ENCODE assay signal across 8 cellular contexts in genomic region chr10:103350175-103350521, GRCh38. TPM values are rescaled to one million over a fixed set of nuclear protein-coding genes. Genes with fewer than 3 reads are reported as not detected.
DNase-seq lines count a peak whose midpoint lies in the region; ATAC-seq and TF ChIP-seq lines count a peak whose summit lies in the region.

No MANE protein-coding gene starts in this region.

- no peaks in the 10 kb centered on the region for H3K9me3 Mint-ChIP-seq in activated T-cell treated with anti-CD3 and anti-CD28 coated beads, Interleukin-2, amount 50 U/mL, for 24 hours

- H3K4me1 Mint-ChIP-seq in activated T-cell treated with anti-CD3 and anti-CD28 coated beads, Interleukin-2, amount 50 U/mL, for 24 hours (ENCODE audit: low read depth) = peaks cover 13% of the 10 kb centered on the region

- H3K9ac ChIP-seq in liver (ENCODE audit: low read depth in 1 of 2, low read length in 2 of 2) = peak overlapping the region; percentile 55 to 78

- DNase-seq in activated T-cell treated with anti-CD3 and anti-CD28 coated beads, Interleukin-2, amount 50 U/mL, for 24 hours = no peak
- no peak for DNase-seq in activated T-cell treated with anti-CD3 and anti-CD28 coated beads, Interleukin-2, amount 50 U/mL, for 48 hours
- DNase-seq in adrenal gland (peak in 1 of 7 donors; percentile 37), tibial nerve (ENCODE audit: low spot score in 2 of 2) (no peak), OCI-M2 (lab: John Stamatoyannopoulos, UW; ENCODE audit: unreplicated experiment) (no peak)

- TF ChIP-seq POLR2A in adrenal gland (IDR thresholded peaks at IDR 0.05) (no peak), tibial nerve (IDR thresholded peaks at IDR 0.05) (no peak)

- H3K4me1 ChIP-seq in adrenal gland (replicated peaks in 1 of 2) = peaks cover 0 to 6% of the 10 kb centered on the region in 2 donors
- peaks cover 2 to 10% (median 5%) of the 10 kb centered on the region in 4 donors for H3K4me1 ChIP-seq in liver (ENCODE audit: control insufficient read depth in 4 of 4, insufficient read depth in 4 of 4, low read length in 3 of 4)
- peaks cover 0 to 20% (median 0%) of the 10 kb centered on the region in 4 donors for H3K4me1 ChIP-seq in tibial nerve

- ATAC-seq in GM21423 (IDR thresholded peaks at IDR 0.05; ENCODE audit: unreplicated experiment) (no peak), HG03469 (IDR thresholded peaks at IDR 0.05; ENCODE audit: unreplicated experiment) (no peak)

- H3K27ac ChIP-seq in adrenal gland (peak overlapping the region in 4 of 5 donors; percentile 71 to 88 (median 80)), liver (ENCODE audit: low read depth in 1 of 2, low read length in 2 of 2) (peak overlapping the region; percentile 52 to 81), tibial nerve (peak overlapping the region in 3 of 4 donors; percentile 79 to 89 (median 86))

- H3K36me3 ChIP-seq in adrenal gland (replicated peaks in 1 of 2) (peaks cover 0 to 31% of the 10 kb centered on the region in 2 donors), liver (ENCODE audit: control insufficient read depth in 4 of 4, insufficient read depth in 3 of 4, low read depth in 1 of 4, low read length in 3 of 4) (peaks cover 2 to 13% (median 7%) of the 10 kb centered on the region in 4 donors), tibial nerve (peaks cover 0 to 35% (median 10%) of the 10 kb centered on the region in 3 donors)

- H3K27ac Mint-ChIP-seq in activated T-cell treated with anti-CD3 and anti-CD28 coated beads, Interleukin-2, amount 50 U/mL, for 24 hours = peak overlapping the region; percentile 82

- peak overlapping the region; percentile 92 for H3K4me3 Mint-ChIP-seq in activated T-cell treated with anti-CD3 and anti-CD28 coated beads, Interleukin-2, amount 50 U/mL, for 24 hours

- H3K9me3 ChIP-seq in adrenal gland (replicated peaks in 1 of 3) (no peaks in the 10 kb centered on the region), liver (ENCODE audit: control insufficient read depth in 4 of 4, low read length in 3 of 4) (no peaks in the 10 kb centered on the region), tibial nerve (no peaks in the 10 kb centered on the region)

- peaks cover 40% of the 10 kb centered on the region for H3K36me3 Mint-ChIP-seq in activated T-cell treated with anti-CD3 and anti-CD28 coated beads, Interleukin-2, amount 50 U/mL, for 24 hours (ENCODE audit: low read depth)

- H3K27me3 ChIP-seq in adrenal gland = no peaks in the 10 kb centered on the region
- H3K27me3 ChIP-seq in liver (ENCODE audit: control insufficient read depth in 4 of 4, insufficient read depth in 4 of 4, low read length in 3 of 4) = no peaks in the 10 kb centered on the region
- H3K27me3 ChIP-seq in tibial nerve = no peaks in the 10 kb centered on the region

- no peak for TF ChIP-seq CTCF in adrenal gland (IDR thresholded peaks at IDR 0.05)
- TF ChIP-seq CTCF in liver (IDR thresholded peaks at IDR 0.05; ENCODE audit: low read depth, low read length, missing input control) = no peak
- no peak for TF ChIP-seq CTCF in tibial nerve (IDR thresholded peaks at IDR 0.05)

- no peak for TF ChIP-seq EP300 in tibial nerve (IDR thresholded peaks at IDR 0.05)

- H3K4me3 ChIP-seq in adrenal gland (peak overlapping the region; percentile 62 to 98 (median 84)), liver (ENCODE audit: low read depth in 1 of 3, low read length in 3 of 3) (peak overlapping the region; percentile 52 to 95 (median 84)), tibial nerve (peak overlapping the region; percentile 64 to 76 (median 70))

- no peak for TF ChIP-seq RAD21 in liver (IDR thresholded peaks at IDR 0.05)

- no peaks in the 10 kb centered on the region for H3K27me3 Mint-ChIP-seq in activated T-cell treated with anti-CD3 and anti-CD28 coated beads, Interleukin-2, amount 50 U/mL, for 24 hours

- intact Hi-C loops in adrenal gland (cut with DNase I) = no loop called here

- 57 to 60% (median 59%) methylated on average over 16 of the region's 16 CpGs for WGBS in adrenal gland, 4 donors
- 61% methylated on average over 16 of the region's 16 CpGs for WGBS in liver
- 52 to 56% methylated on average over 16 of the region's 16 CpGs for WGBS in tibial nerve, 2 donors

TF ChIP-seq in liver, 16 proteins besides CTCF, POLR2A, EP300 and RAD21:
- TF ChIP-seq RXRA (IDR thresholded peaks at IDR 0.05) (no peak), NR2F2 (IDR thresholded peaks at IDR 0.05) (no peak), FOXA2 (IDR thresholded peaks at IDR 0.05) (no peak), MAX (IDR thresholded peaks at IDR 0.05) (no peak), JUND (IDR thresholded peaks at IDR 0.05) (no peak), ZBTB33 (IDR thresholded peaks at IDR 0.05) (no peak), SP1 (IDR thresholded peaks at IDR 0.05) (no peak), EGR1 (IDR thresholded peaks at IDR 0.05; ENCODE audit: low read depth in 2 of 2) (no peak), TAF1 (conservative IDR thresholded peaks at IDR 0.05) (no peak), GABPA (IDR thresholded peaks at IDR 0.05 in 1 of 2, conservative IDR thresholded peaks at IDR 0.05 in 1 of 2) (no peak), REST (IDR thresholded peaks at IDR 0.05) (no peak), YY1 (IDR thresholded peaks at IDR 0.05) (no peak), ATF3 (IDR thresholded peaks at IDR 0.05) (no peak), FOXA1 (IDR thresholded peaks at IDR 0.05) (no peak)

RNA-seq across cellular contexts. Expression of gene PCGF6, which starts 0.8 kb away (rescaled TPM):
- 10 to 100 TPM in 1 of 8 donors, 1 to 10 TPM in 7; 3.1 to 12.3 (median 7.3) TPM for total RNA-seq in adrenal gland
- polyA plus RNA-seq in adrenal gland = 1 to 10 TPM; 6.4 to 7.8 (median 7.1) TPM
- 1 to 10 TPM; 6.0 to 6.4 TPM for total RNA-seq in liver
- polyA plus RNA-seq in liver = 1 to 10 TPM; 5.3 to 8.0 TPM
- 10 to 100 TPM; 22.1 to 35.4 (median 25.4) TPM for total RNA-seq in tibial nerve

RNA-seq across cellular contexts. Expression of gene TAF5, which starts 17.6 kb away (rescaled TPM):
- total RNA-seq in adrenal gland = 1 to 10 TPM; 1.6 to 5.5 (median 3.6) TPM
- polyA plus RNA-seq in adrenal gland = 1 to 10 TPM; 1.5 to 3.7 (median 2.5) TPM
- total RNA-seq in liver = 1 to 10 TPM; 3.7 to 5.6 TPM
- polyA plus RNA-seq in liver = 1 to 10 TPM in 1 of 2 donors, under 1 TPM in 1; 0.90 to 1.4 TPM
- 1 to 10 TPM; 3.9 to 9.4 (median 7.0) TPM for total RNA-seq in tibial nerve

RNA-seq across cellular contexts. Expression of gene ATP5MK, which starts 46.1 kb away (rescaled TPM):
- total RNA-seq in adrenal gland (100 to 1,000 TPM; 173 to 562 (median 327) TPM), liver (100 to 1,000 TPM in 1 of 2 donors, 10 to 100 TPM in 1; 74.7 to 190 TPM), tibial nerve (100 to 1,000 TPM; 139 to 343 (median 202) TPM)
- polyA plus RNA-seq in adrenal gland (1,000 to 10,000 TPM in 1 of 3 donors, 100 to 1,000 TPM in 2; 754 to 1,315 (median 756) TPM), liver (100 to 1,000 TPM; 306 to 632 TPM)

RNA-seq across cellular contexts. Expression of gene PDCD11, which starts 46.3 kb away (rescaled TPM):
- total RNA-seq in adrenal gland = 10 to 100 TPM; 13.6 to 29.6 (median 21.0) TPM
- 10 to 100 TPM; 20.4 to 39.7 (median 21.4) TPM for polyA plus RNA-seq in adrenal gland
- 10 to 100 TPM; 11.1 to 20.9 TPM for total RNA-seq in liver
- polyA plus RNA-seq in liver = 1 to 10 TPM; 8.3 to 8.5 TPM
- 10 to 100 TPM; 15.3 to 23.7 (median 17.5) TPM for total RNA-seq in tibial nerve
